ENCODE assay signal across 1 cellular context in the genomic region with DNA sequence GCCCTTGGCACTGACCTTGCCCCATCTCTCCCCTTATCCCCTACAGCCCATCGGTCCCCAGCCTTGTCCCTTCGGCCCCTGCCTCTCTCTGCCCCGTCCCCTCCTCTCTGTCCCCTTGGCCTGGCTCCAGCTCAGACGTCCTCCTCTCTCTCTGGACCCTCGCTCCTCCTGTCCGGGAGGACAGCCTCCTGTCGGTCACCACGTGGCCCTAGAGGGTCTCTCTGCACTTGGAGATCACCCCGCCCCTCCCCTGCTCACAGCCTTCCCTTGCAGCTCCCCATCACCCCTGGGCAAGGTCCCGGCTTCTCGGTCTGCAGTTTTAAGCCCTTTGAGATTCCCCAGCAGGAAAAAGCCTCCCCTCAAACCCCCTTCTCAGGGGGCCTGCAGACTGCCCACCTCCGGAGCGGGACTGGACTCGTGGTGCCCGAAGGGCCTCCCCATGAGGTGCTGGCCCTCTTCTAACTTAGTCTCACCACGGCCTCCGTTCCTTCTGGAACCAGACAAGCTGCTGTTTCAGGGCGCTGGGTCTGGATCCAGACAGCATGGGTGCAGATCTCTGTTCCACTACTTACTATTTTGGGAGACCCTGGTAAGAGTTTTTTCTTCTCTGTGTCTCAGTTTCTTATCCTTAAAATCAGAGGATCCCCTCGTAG.
TF ChIP-seq lines count a peak whose summit lies in the region.

No MANE protein-coding gene starts in this region.

TF ChIP-seq in HepG2, 621 proteins besides CTCF, POLR2A, EP300 and RAD21:
- TF ChIP-seq PHF21A (CRISPR knock-in tag; IDR thresholded peaks at IDR 0.05) (no peak), ZNF589 (CRISPR knock-in tag; conservative IDR thresholded peaks at IDR 0.05) (0 out of 2 replicates have a peak, but pooled peaks have one; percentile 22)
- TF ChIP-seq, protein P1, sequence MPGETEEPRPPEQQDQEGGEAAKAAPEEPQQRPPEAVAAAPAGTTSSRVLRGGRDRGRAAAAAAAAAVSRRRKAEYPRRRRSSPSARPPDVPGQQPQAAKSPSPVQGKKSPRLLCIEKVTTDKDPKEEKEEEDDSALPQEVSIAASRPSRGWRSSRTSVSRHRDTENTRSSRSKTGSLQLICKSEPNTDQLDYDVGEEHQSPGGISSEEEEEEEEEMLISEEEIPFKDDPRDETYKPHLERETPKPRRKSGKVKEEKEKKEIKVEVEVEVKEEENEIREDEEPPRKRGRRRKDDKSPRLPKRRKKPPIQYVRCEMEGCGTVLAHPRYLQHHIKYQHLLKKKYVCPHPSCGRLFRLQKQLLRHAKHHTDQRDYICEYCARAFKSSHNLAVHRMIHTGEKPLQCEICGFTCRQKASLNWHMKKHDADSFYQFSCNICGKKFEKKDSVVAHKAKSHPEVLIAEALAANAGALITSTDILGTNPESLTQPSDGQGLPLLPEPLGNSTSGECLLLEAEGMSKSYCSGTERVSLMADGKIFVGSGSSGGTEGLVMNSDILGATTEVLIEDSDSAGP (CRISPR knock-in tag; IDR thresholded peaks at IDR 0.05; ENCODE audit: borderline replicate concordance), result peak; percentile 8; the same call in 1 of the 2 replicates
